ENCODE assay signal across 29 cellular contexts in the genomic region with DNA sequence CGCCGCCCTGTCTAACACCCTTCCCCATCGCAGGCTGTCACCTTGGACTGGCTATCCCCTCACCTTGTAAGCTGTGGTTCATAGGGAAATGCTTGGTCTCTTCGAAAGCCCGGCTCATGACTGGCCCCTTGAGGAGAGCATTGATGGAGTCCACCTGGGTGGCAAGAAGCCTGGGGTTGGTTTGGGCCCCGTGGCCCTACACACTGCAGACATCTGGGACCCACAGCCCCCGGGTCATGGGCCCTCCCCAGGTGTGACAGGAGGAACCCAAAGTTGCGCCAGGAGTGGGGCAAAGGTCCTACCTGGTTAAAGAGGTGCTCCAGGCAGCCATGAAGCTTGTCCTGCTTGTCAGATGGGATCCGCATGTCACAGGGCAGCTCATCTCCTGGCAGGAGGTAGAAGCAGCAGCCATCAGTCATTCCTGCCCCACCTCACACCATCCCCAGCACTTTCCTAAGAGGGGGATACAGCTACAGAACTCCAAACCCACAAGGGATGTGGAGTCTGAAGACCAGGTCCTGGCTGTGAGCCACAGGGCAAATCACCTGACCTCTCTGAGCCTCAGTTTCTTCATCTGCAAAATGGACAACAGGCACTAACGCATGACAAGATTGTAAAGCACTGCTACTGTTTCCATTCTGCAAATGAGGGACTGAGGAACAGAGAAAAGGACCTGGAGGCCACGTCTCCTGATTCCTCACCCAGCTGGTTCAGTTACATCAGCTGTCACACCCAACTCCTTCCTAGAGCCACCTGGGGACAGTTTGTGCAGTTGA.
"Had no signal": no experiment of that assay in that cellular context is flagged by ENCODE, and none has a peak within 500 bp of the region (broad histone marks: within the 10 kb centered on the region; RNA-seq: fewer than 3 reads in every experiment).

No MANE protein-coding gene starts in this region.

- H3K36me3 ChIP-seq: neural progenitor cell, ovary, uterus had no signal

- H3K4me2 ChIP-seq: hepatocyte, neural progenitor cell had no signal

- H3K9ac ChIP-seq: neural progenitor cell had no signal

- DNase-seq: cortex of kidney; effector CD4-positive, alpha-beta T cell; foreskin keratinocyte; kidney; left cardiac atrium; mammary epithelial cell; mesendoderm; midbrain; naive thymus-derived CD4-positive, alpha-beta T cell; nucleus accumbens; ovary; psoas muscle; right cardiac atrium; sigmoid colon; stimulated activated CD4-positive, alpha-beta T cell treated with anti-CD3 and anti-CD28 coated beads, Interleukin-2, amount 100 ng/mL, for 24 hours; stimulated activated CD4-positive, alpha-beta T cell treated with anti-CD3 and anti-CD28 coated beads, Interleukin-4, amount 100 ng/mL, for 24 hours; stimulated activated naive CD8-positive, alpha-beta T cell treated with anti-CD3 and anti-CD28 coated beads, Interleukin-15, Interleukin-2, amounts not matched to agents 100 U/mL and 50 U/mL, for 24 hours; upper lobe of left lung; uterus had no signal

- H3K27me3 Mint-ChIP-seq: naive thymus-derived CD4-positive, alpha-beta T cell; stimulated activated memory B cell treated with anti-CD40 and anti-IgM and Interleukin-4, amounts not matched to agents 10 μg/mL and 1 μg/mL and 100 μg/mL, for 72 hours had no signal

- H3K27me3 ChIP-seq: esophagus muscularis mucosa, foreskin keratinocyte, gastroesophageal sphincter, heart left ventricle, hepatocyte, left lung, neural progenitor cell, ovary, sigmoid colon, tibial nerve, upper lobe of left lung, uterus had no signal

- ATAC-seq: foreskin keratinocyte; gastroesophageal sphincter; heart left ventricle; left cardiac atrium; left lung; naive thymus-derived CD4-positive, alpha-beta T cell; psoas muscle; right cardiac atrium; stimulated activated memory B cell treated with anti-CD40 and anti-IgM and Interleukin-4, amounts not matched to agents 10 μg/mL and 1 μg/mL and 100 μg/mL, for 72 hours; stimulated activated naive CD8-positive, alpha-beta T cell treated with anti-CD3 and anti-CD28 coated beads, Interleukin-15, Interleukin-2, amounts not matched to agents 100 U/mL and 50 U/mL, for 24 hours had no signal

- H2AFZ ChIP-seq: hepatocyte, neural progenitor cell had no signal

- H3K4me1 ChIP-seq: esophagus muscularis mucosa, foreskin keratinocyte, gastroesophageal sphincter, heart left ventricle, left lung, neural progenitor cell, psoas muscle, sigmoid colon, tibial nerve, upper lobe of left lung, uterus had no signal

- FAIRE-seq: kidney had no signal

- H3K4me3 Mint-ChIP-seq: naive thymus-derived CD4-positive, alpha-beta T cell; nephron; neural progenitor cell; stimulated activated memory B cell treated with anti-CD40 and anti-IgM and Interleukin-4, amounts not matched to agents 10 μg/mL and 1 μg/mL and 100 μg/mL, for 72 hours had no signal

- H3K79me2 ChIP-seq: hepatocyte had no signal

- H3K4me1 Mint-ChIP-seq: nephron; neural progenitor cell; stimulated activated memory B cell treated with anti-CD40 and anti-IgM and Interleukin-4, amounts not matched to agents 10 μg/mL and 1 μg/mL and 100 μg/mL, for 72 hours had no signal

- H3K4me3 ChIP-seq: esophagus muscularis mucosa, gastroesophageal sphincter, heart left ventricle, hepatocyte, left lung, neural progenitor cell, ovary, psoas muscle, sigmoid colon, thoracic aorta, tibial nerve, upper lobe of left lung, uterus had no signal

- H3K27ac ChIP-seq: esophagus muscularis mucosa, foreskin keratinocyte, gastroesophageal sphincter, heart left ventricle, hepatocyte, left lung, neural progenitor cell, ovary, psoas muscle, sigmoid colon, thoracic aorta, tibial nerve, upper lobe of left lung, uterus had no signal

- H3K27ac Mint-ChIP-seq: neural progenitor cell had no signal

- H3K9me3 ChIP-seq: esophagus muscularis mucosa, gastroesophageal sphincter, heart left ventricle, left lung, ovary, psoas muscle, sigmoid colon, thoracic aorta, tibial nerve, upper lobe of left lung, uterus had no signal

- H3K9me3 Mint-ChIP-seq: naive thymus-derived CD4-positive, alpha-beta T cell; nephron; neural progenitor cell; stimulated activated memory B cell treated with anti-CD40 and anti-IgM and Interleukin-4, amounts not matched to agents 10 μg/mL and 1 μg/mL and 100 μg/mL, for 72 hours had no signal
